ENCODE assay signal across 15 cellular contexts in genomic region chr5:16834029-16834428, GRCh38.
A peak's percentile ranks its signal among the peaks of the same experiment; 100 is the strongest.
DNase-seq lines count a peak whose midpoint lies in the region; ATAC-seq and TF ChIP-seq lines count a peak whose summit lies in the region.
"Had no signal": no experiment of that assay in that cellular context is flagged by ENCODE, and none has a peak within 500 bp of the region (broad histone marks: within the 10 kb centered on the region; RNA-seq: fewer than 3 reads in every experiment).

No MANE protein-coding gene starts in this region.

- H3K9me3 ChIP-seq in HEK293 (ENCODE audit: control insufficient read depth, insufficient read depth, low read depth, low read length) (no peaks in the 10 kb centered on the region), RWPE2 (ENCODE audit: severe bottlenecking) (no peaks in the 10 kb centered on the region)

- H3K27me3 ChIP-seq in RWPE2 (ENCODE audit: insufficient read depth, poor library complexity, severe bottlenecking) (no peaks in the 10 kb centered on the region), foreskin keratinocyte (no peaks in the 10 kb centered on the region)

- H3K27ac ChIP-seq in HEK293 (ENCODE audit: extremely low read depth, low read depth, low read length) (no peak overlapping the region), RWPE2 (ENCODE audit: poor library complexity, severe bottlenecking) (no peak overlapping the region), foreskin keratinocyte (no peak overlapping the region)
- H3K27ac ChIP-seq: GM23248 had no signal

- POLR2A ChIA-PET in HEK293 (lab: Yijun Ruan, JAX), result no interaction called here

- H3K27me3 Mint-ChIP-seq in Calu3 (ENCODE audit: unreplicated experiment), result no peaks in the 10 kb centered on the region
- H3K27me3 Mint-ChIP-seq: B cell had no signal

- H3K4me3 Mint-ChIP-seq in Calu3 (ENCODE audit: low read depth, unreplicated experiment), result peak overlapping the region; percentile 33
- H3K4me3 Mint-ChIP-seq: B cell; CD4-positive, alpha-beta T cell had no signal

- TF ChIP-seq CTCF in Calu3 (IDR thresholded peaks at IDR 0.05; ENCODE audit: unreplicated experiment) (no peak), HEK293 (tag by site-specific recombination; IDR thresholded peaks at IDR 0.05) (no peak), RWPE2 (IDR thresholded peaks at IDR 0.05; ENCODE audit: poor library complexity, severe bottlenecking) (no peak), foreskin keratinocyte (conservative IDR thresholded peaks at IDR 0.05) (no peak)

- CTCF ChIA-PET in Calu3 (lab: Charles Lee), result interaction anchor here (0.6 to 1.1 kb wide), 2 partner anchors 18 to 276 kb away, joined by 3 to 4 read pairs; no protein-coding TSS in a partner anchor
- CTCF ChIA-PET in HEK293 (lab: Yijun Ruan, JAX), result interaction anchor here (0.8 kb wide), 1 partner anchor 43 kb away, joined by 3 read pairs; no protein-coding TSS in a partner anchor

- ATAC-seq in RWPE2 (ENCODE audit: low read depth) (0 out of 3 replicates have a peak, but pooled peaks have one; percentile 12), foreskin keratinocyte (peak; percentile 8), GM18520 (IDR thresholded peaks at IDR 0.05; ENCODE audit: unreplicated experiment) (no peak), left colon (no peak), GM19328 (IDR thresholded peaks at IDR 0.05; ENCODE audit: unreplicated experiment) (no peak)

- DNase-seq in Calu3, result no peak
- no peak for DNase-seq in RWPE2 (ENCODE audit: low spot score)
- DNase-seq in foreskin keratinocyte, result no peak
- DNase-seq in left colon, result no peak
- DNase-seq in cerebellar nuclear complex (lab: John Stamatoyannopoulos, UW), result no peak
- DNase-seq: C1 segment of cervical spinal cord; CD4-positive, alpha-beta T cell; DMS79; GM23248; H7; KBM-7 had no signal

- intact Hi-C loops in Calu3 (cut with micrococcal nuclease; ENCODE audit: unreplicated experiment), result no loop called here
- intact Hi-C loops in left colon (cut with DNase I, micrococcal nuclease), result no loop called here

- H3K27ac Mint-ChIP-seq in Calu3 (ENCODE audit: unreplicated experiment), result peak overlapping the region; percentile 74
- H3K27ac Mint-ChIP-seq: B cell; CD4-positive, alpha-beta T cell had no signal

- H3K4me1 Mint-ChIP-seq in Calu3 (ENCODE audit: low read depth, unreplicated experiment), result peaks cover 23% of the 10 kb centered on the region
- H3K4me1 Mint-ChIP-seq: B cell had no signal

- H3K9me3 Mint-ChIP-seq in Calu3 (ENCODE audit: low read depth, unreplicated experiment), result no peaks in the 10 kb centered on the region

- BruUV-seq in Calu3 (replicated peaks; lab: Mats Ljungman, UMichigan), result no TSS peak

- peaks cover 17% of the 10 kb centered on the region for H3K36me3 Mint-ChIP-seq in Calu3 (ENCODE audit: insufficient read depth, unreplicated experiment)

- H3K4me1 ChIP-seq in HEK293 (ENCODE audit: control insufficient read depth, insufficient read depth, low read length) (peaks cover 9% of the 10 kb centered on the region), RWPE2 (ENCODE audit: insufficient read depth, poor library complexity, severe bottlenecking) (no peaks in the 10 kb centered on the region), foreskin keratinocyte (no peaks in the 10 kb centered on the region)

- H3K4me3 ChIP-seq in HEK293 (ENCODE audit: low read depth, low read length), result no peak overlapping the region
- H3K4me3 ChIP-seq in RWPE2 (ENCODE audit: severe bottlenecking), result no peak overlapping the region
- H3K4me3 ChIP-seq: GM23248 had no signal

- H3K36me3 ChIP-seq in HEK293 (ENCODE audit: control insufficient read depth in 2 of 2, insufficient read depth in 1 of 2, low read length in 2 of 2), result no peaks in the 10 kb centered on the region; a peak in 1 of 3 replicates
- H3K36me3 ChIP-seq in RWPE2 (ENCODE audit: low read depth), result peaks cover 9% of the 10 kb centered on the region; the same call in 1 of the 2 replicates

TF ChIP-seq in HEK293, 187 proteins besides CTCF, POLR2A, EP300 and RAD21:
- peak; percentile 93 for TF ChIP-seq REST (tag by site-specific recombination; IDR thresholded peaks at IDR 0.05)
- TF ChIP-seq REPIN1 (tag by site-specific recombination; IDR thresholded peaks at IDR 0.05; ENCODE audit: low read depth), result no peak

Comparison
In these comparisons a context has a peak if more than half of its experiments do, and no peak if none do; other contexts are left out.
1. ATAC-seq: peak in RWPE2 (single experiment) and foreskin keratinocyte (single experiment); none in GM18520 (single experiment), left colon (single experiment) and GM19328 (single experiment).